ENCODE assay signal across 12 cellular contexts in genomic region chr22:32622762-32623147, GRCh38.
DNase-seq lines count a peak whose midpoint lies in the region; ATAC-seq and TF ChIP-seq lines count a peak whose summit lies in the region.
"Had no signal": no experiment of that assay in that cellular context is flagged by ENCODE, and none has a peak within 500 bp of the region (broad histone marks: within the 10 kb centered on the region; RNA-seq: fewer than 3 reads in every experiment).

No MANE protein-coding gene starts in this region.

- H3K27me3 Mint-ChIP-seq in T-cell, result peaks cover 4 to 6% of the 10 kb centered on the region in 2 donors

- CTCF ChIA-PET in GM10248 (lab: Yijun Ruan, JAX), result interaction anchor here (1.1 kb wide), 1 partner anchor 10 kb away, joined by 3 read pairs; no protein-coding TSS in a partner anchor
- CTCF ChIA-PET in T-cell (lab: Charles Lee), result no interaction called here

- intact Hi-C loops in heart right ventricle (cut with DNase I), result loop anchor here in 6 of 10 donors (2.0 to 10.0 kb wide), 6 partner anchors 88 to 140 kb away; no protein-coding TSS in a partner anchor
- intact Hi-C loops in Right ventricle myocardium inferior (cut with DNase I), result no loop called here
- intact Hi-C loops in posterior vena cava (cut with DNase I), result no loop called here
- intact Hi-C loops in uterus (cut with DNase I; ENCODE audit: low total_unique reads), result no loop called here

- peaks cover 0 to 14% (median 7%) of the 10 kb centered on the region in 11 donors for H3K9me3 ChIP-seq in heart right ventricle
- H3K9me3 ChIP-seq in iPS-18a (ENCODE audit: control insufficient read depth, low read depth, low read length), result no peaks in the 10 kb centered on the region
- peaks cover 0 to 6% of the 10 kb centered on the region in 2 donors for H3K9me3 ChIP-seq in uterus

- H3K4me3 ChIP-seq in heart right ventricle (no peak overlapping the region), iPS-18a (ENCODE audit: low read length) (no peak overlapping the region), uterus (no peak overlapping the region)
- H3K4me3 ChIP-seq: A549 had no signal

- H3K4me3 Mint-ChIP-seq in T-cell, result no peak overlapping the region

- peak overlapping the region; percentile 33 for H3K9ac ChIP-seq in iPS-18a (ENCODE audit: low read length)

- H3K4me1 ChIP-seq in heart right ventricle (peaks cover 39 to 91% (median 76%) of the 10 kb centered on the region in 9 donors), iPS-18a (ENCODE audit: control insufficient read depth, low read depth, low read length) (peaks cover 12% of the 10 kb centered on the region), uterus (peaks cover 6 to 27% of the 10 kb centered on the region in 2 donors)
- H3K4me1 ChIP-seq: A549 had no signal

- H3K9me3 Mint-ChIP-seq in T-cell, result peaks cover 0 to 3% (median 3%) of the 10 kb centered on the region in 3 donors

- POLR2A ChIA-PET in GM10248 (lab: Yijun Ruan, JAX) (no interaction called here), T-cell (lab: Charles Lee) (no interaction called here)

- WGBS in heart right ventricle, 2 donors, result 34 to 42% methylated on average over 3 of the region's 3 CpGs

- ATAC-seq in heart right ventricle (peak in 5 of 8 donors; percentile 1 to 21 (median 7)), Right ventricle myocardium inferior (no peak), T-cell (replicated peaks in 1 of 4) (no peak)
- ATAC-seq: A549 had no signal

- peak overlapping the region; percentile 67 to 93 (median 89) for H3K27ac ChIP-seq in heart right ventricle
- no peak overlapping the region for H3K27ac ChIP-seq in iPS-18a (ENCODE audit: low read length)
- H3K27ac ChIP-seq in uterus, result peak overlapping the region; percentile 85 to 97
- H3K27ac ChIP-seq: A549 had no signal

- peaks cover 2 to 7% (median 4%) of the 10 kb centered on the region in 3 donors for H3K4me1 Mint-ChIP-seq in T-cell

- no peak overlapping the region for H3K27ac Mint-ChIP-seq in T-cell

- H3K36me3 ChIP-seq in heart right ventricle (no peaks in the 10 kb centered on the region), iPS-18a (ENCODE audit: control insufficient read depth, low read depth, low read length) (no peaks in the 10 kb centered on the region), uterus (no peaks in the 10 kb centered on the region)

- H3K27me3 ChIP-seq in heart right ventricle, result no peaks in the 10 kb centered on the region
- H3K27me3 ChIP-seq in iPS-18a (ENCODE audit: control insufficient read depth, insufficient read depth, low read length), result no peaks in the 10 kb centered on the region
- H3K27me3 ChIP-seq in uterus, result no peaks in the 10 kb centered on the region

- DNase-seq in heart right ventricle (no peak), Right ventricle myocardium inferior (ENCODE audit: missing footprints) (no peak), posterior vena cava (ENCODE audit: low spot score) (peak; percentile 12), uterus (no peak), GM10248 (ENCODE audit: extremely low spot score) (no peak), T-cell (no peak), AG08396 (ENCODE audit: low spot score) (no peak)
- DNase-seq: activated CD4-positive, alpha-beta T cell treated with anti-CD3 and anti-CD28 coated beads for 4 hours; mammary epithelial cell; NCI-H2029 had no signal

- no peak for TF ChIP-seq CTCF in heart right ventricle (IDR thresholded peaks at IDR 0.05)
- TF ChIP-seq CTCF in uterus (IDR thresholded peaks at IDR 0.05), result no peak
- no peak for TF ChIP-seq CTCF in GM10248 (IDR thresholded peaks at IDR 0.05; ENCODE audit: control extremely low read depth, extremely low read depth, low read depth, missing control alignments)

- no peak for TF ChIP-seq POLR2A in uterus (IDR thresholded peaks at IDR 0.05)

- H3K36me3 Mint-ChIP-seq in T-cell, result no peaks in the 10 kb centered on the region

Comparison
In these comparisons a context has a peak if more than half of its experiments do, and no peak if none do; other contexts are left out.
1. ATAC-seq: peak in heart right ventricle (5 of 8); none in Right ventricle myocardium inferior (single experiment) and T-cell (0 of 4).
2. intact Hi-C loops: an anchor here in heart right ventricle (2.0 to 10.0 kb wide); none called in Right ventricle myocardium inferior, posterior vena cava and uterus.